8 cellular contexts compared by ENCODE assay signal in genomic region chr10:97117372-97117771, GRCh38.
A peak's percentile ranks its signal among the peaks of the same experiment; 100 is the strongest.
DNase-seq lines count a peak whose midpoint lies in the region; ATAC-seq and TF ChIP-seq lines count a peak whose summit lies in the region.

No MANE protein-coding gene starts in this region.

- H3K36me3 Mint-ChIP-seq in H9 (ENCODE audit: insufficient read depth in 1 of 3, low read depth in 3 of 3), result no peaks in the 10 kb centered on the region

- H2BK5ac ChIP-seq in H9 (ENCODE audit: insufficient read length, low read length), result no peak overlapping the region

- DNase-seq in CMK (ENCODE audit: low read depth) (peak; percentile 0), H9 (no peak), RKO (ENCODE audit: low spot score) (peak; percentile 49), left ventricle myocardium superior (no peak), NCI-H774 (lab: John Stamatoyannopoulos, UW) (no peak), stomach (no peak)

- H4K5ac ChIP-seq in H9 (ENCODE audit: insufficient read length, low read depth, low read length), result no peak overlapping the region

- no peak overlapping the region for H3K23ac ChIP-seq in H9 (ENCODE audit: insufficient read length, low read depth, low read length)

- no peaks in the 10 kb centered on the region for H3K36me3 ChIP-seq in stomach

- H4K20me1 ChIP-seq in H9 (ENCODE audit: control insufficient read depth, insufficient read depth, insufficient read length), result no peaks in the 10 kb centered on the region

- WGBS in H9 (ENCODE audit: extremely low coverage, insufficient read length, low lambda C conversion rate), result no CpG with 5 or more reads among the region's 3 CpGs
- WGBS in stomach, 5 donors, result 43 to 48% (median 46%) methylated on average over 3 of the region's 3 CpGs

- H2AK5ac ChIP-seq in H9 (ENCODE audit: insufficient read length, low read length), result no peak overlapping the region

- H3K14ac ChIP-seq in H9 (ENCODE audit: insufficient read depth, low read length), result no peak overlapping the region

- no peak overlapping the region for H3K4me2 ChIP-seq in H9 (ENCODE audit: insufficient read depth, insufficient read length, low read length)

- TF ChIP-seq CTCF in H9 (conservative IDR thresholded peaks at IDR 0.05) (peak; percentile 62), stomach (IDR thresholded peaks at IDR 0.05) (peak in 1 of 7 experiments; percentile 21)

- H3K27ac ChIP-seq in H9 (ENCODE audit: insufficient read length, low read depth, low read length) (no peak overlapping the region), stomach (no peak overlapping the region)

- peaks cover 2 to 13% of the 10 kb centered on the region in 2 experiments; a peak in 3 of 4 replicates for H3K4me1 Mint-ChIP-seq in H9

- H3K9me3 ChIP-seq in H9 (ENCODE audit: control insufficient read depth, low read depth, low read length), result no peaks in the 10 kb centered on the region
- no peaks in the 10 kb centered on the region for H3K9me3 ChIP-seq in stomach

- H2AFZ ChIP-seq in H9 (ENCODE audit: low read length), result no peak overlapping the region

- H3K18ac ChIP-seq in H9 (ENCODE audit: insufficient read length, low read depth, low read length), result no peak overlapping the region

- H3K23me2 ChIP-seq in H9 (ENCODE audit: insufficient read length, low read depth, low read length, poor library complexity, severe bottlenecking), result no peaks in the 10 kb centered on the region

- intact Hi-C loops in left ventricle myocardium superior (cut with micrococcal nuclease), result loop anchor here (2.0 kb wide), 1 partner anchor 45 kb away; no protein-coding TSS in a partner anchor
- intact Hi-C loops in stomach (cut with DNase I; ENCODE audit: low total_unique reads), result no loop called here

- no peak overlapping the region for H3K4ac ChIP-seq in H9 (ENCODE audit: low read depth, low read length)

- no peak overlapping the region for H3T11ph ChIP-seq in H9 (ENCODE audit: low read length)

- peaks cover 1% of the 10 kb centered on the region; the same call in 1 of the 2 replicates for H3K27me3 Mint-ChIP-seq in H9 (ENCODE audit: low read depth)

- H3K4me1 ChIP-seq in H9 (ENCODE audit: insufficient read depth, low read length) (no peaks in the 10 kb centered on the region), stomach (no peaks in the 10 kb centered on the region)

- no peak overlapping the region for H2BK12ac ChIP-seq in H9 (ENCODE audit: insufficient read length, low read depth, low read length)

- no peak overlapping the region for H3K4me3 Mint-ChIP-seq in H9

- TF ChIP-seq EP300 in stomach (IDR thresholded peaks at IDR 0.05), result no peak

- no peak overlapping the region for H3K9ac ChIP-seq in H9 (ENCODE audit: extremely low read depth, insufficient read length, low read length)

- no peak overlapping the region for H4K8ac ChIP-seq in H9 (replicated peaks; ENCODE audit: insufficient read length, low read depth, low read length)

- no peak overlapping the region for H3K27ac Mint-ChIP-seq in H9

- no peak for TF ChIP-seq POLR2A in stomach (IDR thresholded peaks at IDR 0.05)

- no peak overlapping the region for H4K91ac ChIP-seq in H9 (ENCODE audit: insufficient read length, low read depth, low read length)

- ATAC-seq in left ventricle myocardium superior (peak; percentile 58), HG02588 (IDR thresholded peaks at IDR 0.05; ENCODE audit: unreplicated experiment) (no peak), GM19452 (IDR thresholded peaks at IDR 0.05; ENCODE audit: unreplicated experiment) (no peak)

- H3K79me2 ChIP-seq in H9 (ENCODE audit: insufficient read depth, low read length), result no peaks in the 10 kb centered on the region

- H2BK15ac ChIP-seq in H9 (ENCODE audit: low read depth, low read length), result no peak overlapping the region

- no peak overlapping the region for H3K4me3 ChIP-seq in stomach

- no peaks in the 10 kb centered on the region for H3K9me3 Mint-ChIP-seq in H9

- no peaks in the 10 kb centered on the region for H3K79me1 ChIP-seq in H9 (ENCODE audit: insufficient read depth, low read depth, low read length, poor library complexity, severe bottlenecking)

- no peak overlapping the region for H2BK20ac ChIP-seq in H9 (ENCODE audit: low read depth, low read length, poor library complexity, severe bottlenecking)

- H3K27me3 ChIP-seq in H9 (ENCODE audit: insufficient read depth, low read length), result no peaks in the 10 kb centered on the region
- H3K27me3 ChIP-seq in stomach, result peaks cover 0 to 50% (median 0%) of the 10 kb centered on the region in 3 donors

- no peak overlapping the region for H2BK120ac ChIP-seq in H9 (ENCODE audit: low read depth, low read length, poor library complexity, severe bottlenecking)

- H3K56ac ChIP-seq in H9 (ENCODE audit: insufficient read length, low read depth, low read length), result no peak overlapping the region

Comparison
In these comparisons a context has a peak if more than half of its experiments do, and no peak if none do; other contexts are left out.
1. DNase-seq: peak in CMK (single experiment) and RKO (single experiment); none in H9 (single experiment), left ventricle myocardium superior (single experiment), NCI-H774 (single experiment) and stomach (single experiment).